1 cellular context compared by ENCODE assay signal in genomic region chr2:85538507-85539360, GRCh38.
TF ChIP-seq lines count a peak whose summit lies in the region.

Gene MAT2A, plus strand, starts transcription at chr2:85539168. Its CDS starts 120 bp downstream, at chr2:85539288.

TF ChIP-seq in WTC11, 78 proteins besides CTCF, POLR2A, EP300 and RAD21 (continued from another document and continues in another):
- TF ChIP-seq, protein P1, sequence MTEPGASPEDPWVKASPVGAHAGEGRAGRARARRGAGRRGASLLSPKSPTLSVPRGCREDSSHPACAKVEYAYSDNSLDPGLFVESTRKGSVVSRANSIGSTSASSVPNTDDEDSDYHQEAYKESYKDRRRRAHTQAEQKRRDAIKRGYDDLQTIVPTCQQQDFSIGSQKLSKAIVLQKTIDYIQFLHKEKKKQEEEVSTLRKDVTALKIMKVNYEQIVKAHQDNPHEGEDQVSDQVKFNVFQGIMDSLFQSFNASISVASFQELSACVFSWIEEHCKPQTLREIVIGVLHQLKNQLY (CRISPR knock-in tag; IDR thresholded peaks at IDR 0.05): no peak; the same call in 1 of the 2 replicates
- TF ChIP-seq PRRX2 (CRISPR knock-in tag; IDR thresholded peaks at IDR 0.05) (no peak), ZNF396 (CRISPR knock-in tag; IDR thresholded peaks at IDR 0.05; ENCODE audit: borderline replicate concordance) (no peak), RELA (CRISPR knock-in tag; IDR thresholded peaks at IDR 0.05; ENCODE audit: borderline replicate concordance) (0 out of 2 replicates have a peak, but pooled peaks have one; percentile 9), TP53 (CRISPR knock-in tag; IDR thresholded peaks at IDR 0.05) (no peak), TCF7 (CRISPR knock-in tag; IDR thresholded peaks at IDR 0.05; ENCODE audit: low read depth) (0 out of 2 replicates have a peak, but pooled peaks have one; percentile 58), ZNF219 (CRISPR knock-in tag; IDR thresholded peaks at IDR 0.05; ENCODE audit: borderline replicate concordance) (no peak), KAT7 (CRISPR knock-in tag; IDR thresholded peaks at IDR 0.05; ENCODE audit: borderline replicate concordance) (peak; percentile 92; the same call in 1 of the 2 replicates), NFYB (CRISPR knock-in tag; conservative IDR thresholded peaks at IDR 0.05; ENCODE audit: low read depth) (peak; percentile 42; the same call in 1 of the 2 replicates), ZNF423 (CRISPR knock-in tag; IDR thresholded peaks at IDR 0.05) (no peak), JAZF1 (CRISPR knock-in tag; IDR thresholded peaks at IDR 0.05) (no peak), ZSCAN18 (CRISPR knock-in tag; IDR thresholded peaks at IDR 0.05) (no peak), NFATC4 (CRISPR knock-in tag; IDR thresholded peaks at IDR 0.05) (peak; percentile 47), JUN (CRISPR knock-in tag; IDR thresholded peaks at IDR 0.05) (no peak; the same call in 1 of the 2 replicates), TEAD1 (CRISPR knock-in tag; IDR thresholded peaks at IDR 0.05) (peak; percentile 80)
- TF ChIP-seq, protein P2, sequence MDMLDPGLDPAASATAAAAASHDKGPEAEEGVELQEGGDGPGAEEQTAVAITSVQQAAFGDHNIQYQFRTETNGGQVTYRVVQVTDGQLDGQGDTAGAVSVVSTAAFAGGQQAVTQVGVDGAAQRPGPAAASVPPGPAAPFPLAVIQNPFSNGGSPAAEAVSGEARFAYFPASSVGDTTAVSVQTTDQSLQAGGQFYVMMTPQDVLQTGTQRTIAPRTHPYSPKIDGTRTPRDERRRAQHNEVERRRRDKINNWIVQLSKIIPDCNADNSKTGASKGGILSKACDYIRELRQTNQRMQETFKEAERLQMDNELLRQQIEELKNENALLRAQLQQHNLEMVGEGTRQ (CRISPR knock-in tag; IDR thresholded peaks at IDR 0.05): no peak
- TF ChIP-seq, protein P3, sequence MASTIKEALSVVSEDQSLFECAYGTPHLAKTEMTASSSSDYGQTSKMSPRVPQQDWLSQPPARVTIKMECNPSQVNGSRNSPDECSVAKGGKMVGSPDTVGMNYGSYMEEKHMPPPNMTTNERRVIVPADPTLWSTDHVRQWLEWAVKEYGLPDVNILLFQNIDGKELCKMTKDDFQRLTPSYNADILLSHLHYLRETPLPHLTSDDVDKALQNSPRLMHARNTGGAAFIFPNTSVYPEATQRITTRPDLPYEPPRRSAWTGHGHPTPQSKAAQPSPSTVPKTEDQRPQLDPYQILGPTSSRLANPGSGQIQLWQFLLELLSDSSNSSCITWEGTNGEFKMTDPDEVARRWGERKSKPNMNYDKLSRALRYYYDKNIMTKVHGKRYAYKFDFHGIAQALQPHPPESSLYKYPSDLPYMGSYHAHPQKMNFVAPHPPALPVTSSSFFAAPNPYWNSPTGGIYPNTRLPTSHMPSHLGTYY (CRISPR knock-in tag; IDR thresholded peaks at IDR 0.05): 0 out of 2 replicates have a peak, but pooled peaks have one; percentile 68
- TF ChIP-seq, protein P4, sequence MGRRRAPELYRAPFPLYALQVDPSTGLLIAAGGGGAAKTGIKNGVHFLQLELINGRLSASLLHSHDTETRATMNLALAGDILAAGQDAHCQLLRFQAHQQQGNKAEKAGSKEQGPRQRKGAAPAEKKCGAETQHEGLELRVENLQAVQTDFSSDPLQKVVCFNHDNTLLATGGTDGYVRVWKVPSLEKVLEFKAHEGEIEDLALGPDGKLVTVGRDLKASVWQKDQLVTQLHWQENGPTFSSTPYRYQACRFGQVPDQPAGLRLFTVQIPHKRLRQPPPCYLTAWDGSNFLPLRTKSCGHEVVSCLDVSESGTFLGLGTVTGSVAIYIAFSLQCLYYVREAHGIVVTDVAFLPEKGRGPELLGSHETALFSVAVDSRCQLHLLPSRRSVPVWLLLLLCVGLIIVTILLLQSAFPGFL (CRISPR knock-in tag; IDR thresholded peaks at IDR 0.05; ENCODE audit: borderline replicate concordance): no peak
- TF ChIP-seq, protein P5, sequence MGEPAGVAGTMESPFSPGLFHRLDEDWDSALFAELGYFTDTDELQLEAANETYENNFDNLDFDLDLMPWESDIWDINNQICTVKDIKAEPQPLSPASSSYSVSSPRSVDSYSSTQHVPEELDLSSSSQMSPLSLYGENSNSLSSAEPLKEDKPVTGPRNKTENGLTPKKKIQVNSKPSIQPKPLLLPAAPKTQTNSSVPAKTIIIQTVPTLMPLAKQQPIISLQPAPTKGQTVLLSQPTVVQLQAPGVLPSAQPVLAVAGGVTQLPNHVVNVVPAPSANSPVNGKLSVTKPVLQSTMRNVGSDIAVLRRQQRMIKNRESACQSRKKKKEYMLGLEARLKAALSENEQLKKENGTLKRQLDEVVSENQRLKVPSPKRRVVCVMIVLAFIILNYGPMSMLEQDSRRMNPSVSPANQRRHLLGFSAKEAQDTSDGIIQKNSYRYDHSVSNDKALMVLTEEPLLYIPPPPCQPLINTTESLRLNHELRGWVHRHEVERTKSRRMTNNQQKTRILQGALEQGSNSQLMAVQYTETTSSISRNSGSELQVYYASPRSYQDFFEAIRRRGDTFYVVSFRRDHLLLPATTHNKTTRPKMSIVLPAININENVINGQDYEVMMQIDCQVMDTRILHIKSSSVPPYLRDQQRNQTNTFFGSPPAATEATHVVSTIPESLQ (CRISPR knock-in tag; IDR thresholded peaks at IDR 0.05): no peak
- TF ChIP-seq, protein P6, sequence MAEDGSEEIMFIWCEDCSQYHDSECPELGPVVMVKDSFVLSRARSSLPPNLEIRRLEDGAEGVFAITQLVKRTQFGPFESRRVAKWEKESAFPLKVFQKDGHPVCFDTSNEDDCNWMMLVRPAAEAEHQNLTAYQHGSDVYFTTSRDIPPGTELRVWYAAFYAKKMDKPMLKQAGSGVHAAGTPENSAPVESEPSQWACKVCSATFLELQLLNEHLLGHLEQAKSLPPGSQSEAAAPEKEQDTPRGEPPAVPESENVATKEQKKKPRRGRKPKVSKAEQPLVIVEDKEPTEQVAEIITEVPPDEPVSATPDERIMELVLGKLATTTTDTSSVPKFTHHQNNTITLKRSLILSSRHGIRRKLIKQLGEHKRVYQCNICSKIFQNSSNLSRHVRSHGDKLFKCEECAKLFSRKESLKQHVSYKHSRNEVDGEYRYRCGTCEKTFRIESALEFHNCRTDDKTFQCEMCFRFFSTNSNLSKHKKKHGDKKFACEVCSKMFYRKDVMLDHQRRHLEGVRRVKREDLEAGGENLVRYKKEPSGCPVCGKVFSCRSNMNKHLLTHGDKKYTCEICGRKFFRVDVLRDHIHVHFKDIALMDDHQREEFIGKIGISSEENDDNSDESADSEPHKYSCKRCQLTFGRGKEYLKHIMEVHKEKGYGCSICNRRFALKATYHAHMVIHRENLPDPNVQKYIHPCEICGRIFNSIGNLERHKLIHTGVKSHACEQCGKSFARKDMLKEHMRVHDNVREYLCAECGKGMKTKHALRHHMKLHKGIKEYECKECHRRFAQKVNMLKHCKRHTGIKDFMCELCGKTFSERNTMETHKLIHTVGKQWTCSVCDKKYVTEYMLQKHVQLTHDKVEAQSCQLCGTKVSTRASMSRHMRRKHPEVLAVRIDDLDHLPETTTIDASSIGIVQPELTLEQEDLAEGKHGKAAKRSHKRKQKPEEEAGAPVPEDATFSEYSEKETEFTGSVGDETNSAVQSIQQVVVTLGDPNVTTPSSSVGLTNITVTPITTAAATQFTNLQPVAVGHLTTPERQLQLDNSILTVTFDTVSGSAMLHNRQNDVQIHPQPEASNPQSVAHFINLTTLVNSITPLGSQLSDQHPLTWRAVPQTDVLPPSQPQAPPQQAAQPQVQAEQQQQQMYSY (CRISPR knock-in tag; IDR thresholded peaks at IDR 0.05): no peak
- TF ChIP-seq, protein P7, sequence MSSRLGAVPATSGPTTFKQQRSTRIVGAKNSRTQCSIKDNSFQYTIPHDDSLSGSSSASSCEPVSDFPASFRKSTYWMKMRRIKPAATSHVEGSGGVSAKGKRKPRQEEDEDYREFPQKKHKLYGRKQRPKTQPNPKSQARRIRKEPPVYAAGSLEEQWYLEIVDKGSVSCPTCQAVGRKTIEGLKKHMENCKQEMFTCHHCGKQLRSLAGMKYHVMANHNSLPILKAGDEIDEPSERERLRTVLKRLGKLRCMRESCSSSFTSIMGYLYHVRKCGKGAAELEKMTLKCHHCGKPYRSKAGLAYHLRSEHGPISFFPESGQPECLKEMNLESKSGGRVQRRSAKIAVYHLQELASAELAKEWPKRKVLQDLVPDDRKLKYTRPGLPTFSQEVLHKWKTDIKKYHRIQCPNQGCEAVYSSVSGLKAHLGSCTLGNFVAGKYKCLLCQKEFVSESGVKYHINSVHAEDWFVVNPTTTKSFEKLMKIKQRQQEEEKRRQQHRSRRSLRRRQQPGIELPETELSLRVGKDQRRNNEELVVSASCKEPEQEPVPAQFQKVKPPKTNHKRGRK (CRISPR knock-in tag; IDR thresholded peaks at IDR 0.05; ENCODE audit: borderline replicate concordance): no peak
- TF ChIP-seq, protein P8, sequence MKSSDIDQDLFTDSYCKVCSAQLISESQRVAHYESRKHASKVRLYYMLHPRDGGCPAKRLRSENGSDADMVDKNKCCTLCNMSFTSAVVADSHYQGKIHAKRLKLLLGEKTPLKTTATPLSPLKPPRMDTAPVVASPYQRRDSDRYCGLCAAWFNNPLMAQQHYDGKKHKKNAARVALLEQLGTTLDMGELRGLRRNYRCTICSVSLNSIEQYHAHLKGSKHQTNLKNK (CRISPR knock-in tag; IDR thresholded peaks at IDR 0.05): peak; percentile 88
- TF ChIP-seq, protein P9, sequence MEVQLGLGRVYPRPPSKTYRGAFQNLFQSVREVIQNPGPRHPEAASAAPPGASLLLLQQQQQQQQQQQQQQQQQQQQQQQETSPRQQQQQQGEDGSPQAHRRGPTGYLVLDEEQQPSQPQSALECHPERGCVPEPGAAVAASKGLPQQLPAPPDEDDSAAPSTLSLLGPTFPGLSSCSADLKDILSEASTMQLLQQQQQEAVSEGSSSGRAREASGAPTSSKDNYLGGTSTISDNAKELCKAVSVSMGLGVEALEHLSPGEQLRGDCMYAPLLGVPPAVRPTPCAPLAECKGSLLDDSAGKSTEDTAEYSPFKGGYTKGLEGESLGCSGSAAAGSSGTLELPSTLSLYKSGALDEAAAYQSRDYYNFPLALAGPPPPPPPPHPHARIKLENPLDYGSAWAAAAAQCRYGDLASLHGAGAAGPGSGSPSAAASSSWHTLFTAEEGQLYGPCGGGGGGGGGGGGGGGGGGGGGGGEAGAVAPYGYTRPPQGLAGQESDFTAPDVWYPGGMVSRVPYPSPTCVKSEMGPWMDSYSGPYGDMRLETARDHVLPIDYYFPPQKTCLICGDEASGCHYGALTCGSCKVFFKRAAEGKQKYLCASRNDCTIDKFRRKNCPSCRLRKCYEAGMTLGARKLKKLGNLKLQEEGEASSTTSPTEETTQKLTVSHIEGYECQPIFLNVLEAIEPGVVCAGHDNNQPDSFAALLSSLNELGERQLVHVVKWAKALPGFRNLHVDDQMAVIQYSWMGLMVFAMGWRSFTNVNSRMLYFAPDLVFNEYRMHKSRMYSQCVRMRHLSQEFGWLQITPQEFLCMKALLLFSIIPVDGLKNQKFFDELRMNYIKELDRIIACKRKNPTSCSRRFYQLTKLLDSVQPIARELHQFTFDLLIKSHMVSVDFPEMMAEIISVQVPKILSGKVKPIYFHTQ (CRISPR knock-in tag; IDR thresholded peaks at IDR 0.05): peak; percentile 64; the same call in 1 of the 2 replicates
- TF ChIP-seq, protein P10, sequence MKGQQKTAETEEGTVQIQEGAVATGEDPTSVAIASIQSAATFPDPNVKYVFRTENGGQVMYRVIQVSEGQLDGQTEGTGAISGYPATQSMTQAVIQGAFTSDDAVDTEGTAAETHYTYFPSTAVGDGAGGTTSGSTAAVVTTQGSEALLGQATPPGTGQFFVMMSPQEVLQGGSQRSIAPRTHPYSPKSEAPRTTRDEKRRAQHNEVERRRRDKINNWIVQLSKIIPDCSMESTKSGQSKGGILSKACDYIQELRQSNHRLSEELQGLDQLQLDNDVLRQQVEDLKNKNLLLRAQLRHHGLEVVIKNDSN (CRISPR knock-in tag; IDR thresholded peaks at IDR 0.05): peak; percentile 29; the same call in 1 of the 2 replicates
- TF ChIP-seq, protein P11, sequence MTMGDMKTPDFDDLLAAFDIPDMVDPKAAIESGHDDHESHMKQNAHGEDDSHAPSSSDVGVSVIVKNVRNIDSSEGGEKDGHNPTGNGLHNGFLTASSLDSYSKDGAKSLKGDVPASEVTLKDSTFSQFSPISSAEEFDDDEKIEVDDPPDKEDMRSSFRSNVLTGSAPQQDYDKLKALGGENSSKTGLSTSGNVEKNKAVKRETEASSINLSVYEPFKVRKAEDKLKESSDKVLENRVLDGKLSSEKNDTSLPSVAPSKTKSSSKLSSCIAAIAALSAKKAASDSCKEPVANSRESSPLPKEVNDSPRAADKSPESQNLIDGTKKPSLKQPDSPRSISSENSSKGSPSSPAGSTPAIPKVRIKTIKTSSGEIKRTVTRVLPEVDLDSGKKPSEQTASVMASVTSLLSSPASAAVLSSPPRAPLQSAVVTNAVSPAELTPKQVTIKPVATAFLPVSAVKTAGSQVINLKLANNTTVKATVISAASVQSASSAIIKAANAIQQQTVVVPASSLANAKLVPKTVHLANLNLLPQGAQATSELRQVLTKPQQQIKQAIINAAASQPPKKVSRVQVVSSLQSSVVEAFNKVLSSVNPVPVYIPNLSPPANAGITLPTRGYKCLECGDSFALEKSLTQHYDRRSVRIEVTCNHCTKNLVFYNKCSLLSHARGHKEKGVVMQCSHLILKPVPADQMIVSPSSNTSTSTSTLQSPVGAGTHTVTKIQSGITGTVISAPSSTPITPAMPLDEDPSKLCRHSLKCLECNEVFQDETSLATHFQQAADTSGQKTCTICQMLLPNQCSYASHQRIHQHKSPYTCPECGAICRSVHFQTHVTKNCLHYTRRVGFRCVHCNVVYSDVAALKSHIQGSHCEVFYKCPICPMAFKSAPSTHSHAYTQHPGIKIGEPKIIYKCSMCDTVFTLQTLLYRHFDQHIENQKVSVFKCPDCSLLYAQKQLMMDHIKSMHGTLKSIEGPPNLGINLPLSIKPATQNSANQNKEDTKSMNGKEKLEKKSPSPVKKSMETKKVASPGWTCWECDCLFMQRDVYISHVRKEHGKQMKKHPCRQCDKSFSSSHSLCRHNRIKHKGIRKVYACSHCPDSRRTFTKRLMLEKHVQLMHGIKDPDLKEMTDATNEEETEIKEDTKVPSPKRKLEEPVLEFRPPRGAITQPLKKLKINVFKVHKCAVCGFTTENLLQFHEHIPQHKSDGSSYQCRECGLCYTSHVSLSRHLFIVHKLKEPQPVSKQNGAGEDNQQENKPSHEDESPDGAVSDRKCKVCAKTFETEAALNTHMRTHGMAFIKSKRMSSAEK (CRISPR knock-in tag; IDR thresholded peaks at IDR 0.05; ENCODE audit: borderline replicate concordance): no peak
- TF ChIP-seq, protein P12, sequence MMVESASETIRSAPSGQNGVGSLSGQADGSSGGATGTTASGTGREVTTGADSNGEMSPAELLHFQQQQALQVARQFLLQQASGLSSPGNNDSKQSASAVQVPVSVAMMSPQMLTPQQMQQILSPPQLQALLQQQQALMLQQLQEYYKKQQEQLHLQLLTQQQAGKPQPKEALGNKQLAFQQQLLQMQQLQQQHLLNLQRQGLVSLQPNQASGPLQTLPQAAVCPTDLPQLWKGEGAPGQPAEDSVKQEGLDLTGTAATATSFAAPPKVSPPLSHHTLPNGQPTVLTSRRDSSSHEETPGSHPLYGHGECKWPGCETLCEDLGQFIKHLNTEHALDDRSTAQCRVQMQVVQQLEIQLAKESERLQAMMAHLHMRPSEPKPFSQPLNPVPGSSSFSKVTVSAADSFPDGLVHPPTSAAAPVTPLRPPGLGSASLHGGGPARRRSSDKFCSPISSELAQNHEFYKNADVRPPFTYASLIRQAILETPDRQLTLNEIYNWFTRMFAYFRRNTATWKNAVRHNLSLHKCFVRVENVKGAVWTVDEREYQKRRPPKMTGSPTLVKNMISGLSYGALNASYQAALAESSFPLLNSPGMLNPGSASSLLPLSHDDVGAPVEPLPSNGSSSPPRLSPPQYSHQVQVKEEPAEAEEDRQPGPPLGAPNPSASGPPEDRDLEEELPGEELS (CRISPR knock-in tag; IDR thresholded peaks at IDR 0.05): peak; percentile 76; the same call in 1 of the 2 replicates
